8 cellular contexts compared by ENCODE assay signal in the genomic region with DNA sequence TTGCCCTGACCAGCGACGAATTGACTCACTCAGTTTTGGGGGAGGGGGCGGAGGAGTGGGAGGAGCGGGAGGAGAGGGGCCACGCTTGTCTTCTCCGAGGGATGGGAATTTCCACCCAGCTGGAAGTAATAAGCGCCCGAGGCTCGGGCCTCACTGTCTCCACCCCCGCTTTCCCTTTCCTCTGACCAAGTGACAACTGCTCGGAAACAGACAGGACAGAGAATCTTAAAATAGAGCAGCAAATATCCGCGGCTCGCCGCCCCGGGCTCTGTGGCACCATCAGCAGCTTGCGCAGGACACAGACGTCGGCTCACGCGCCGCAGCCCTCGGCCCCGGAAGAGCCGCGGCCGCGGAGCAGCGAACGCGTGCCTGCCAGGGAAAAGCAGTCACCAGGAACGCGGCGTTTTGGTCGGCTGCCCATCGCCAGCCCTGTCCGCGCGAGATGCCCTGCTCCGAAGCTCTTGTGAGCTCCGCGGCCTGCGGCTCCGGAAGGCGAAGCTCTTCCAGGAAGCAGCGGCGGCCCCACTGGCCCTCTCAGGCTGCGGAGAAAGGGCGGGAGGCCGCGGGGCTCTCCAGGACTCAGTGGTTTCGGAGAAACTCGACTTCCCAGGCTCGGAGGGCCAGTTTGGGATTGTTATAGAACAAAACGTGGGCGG. TPM values are rescaled to one million over a fixed set of nuclear protein-coding genes. Genes with fewer than 3 reads are reported as not detected.
A peak's percentile ranks its signal among the peaks of the same experiment; 100 is the strongest.
DNase-seq lines count a peak whose midpoint lies in the region; ATAC-seq and TF ChIP-seq lines count a peak whose summit lies in the region.

No MANE protein-coding gene starts in this region.

- peak overlapping the region; percentile 98 for H3K27ac ChIP-seq in HEK293 (ENCODE audit: extremely low read depth, low read depth, low read length)

- CTCF ChIA-PET in HEK293 (lab: Yijun Ruan, JAX): interaction anchor here (0.6 to 6.1 kb wide), 6 partner anchors 10 to 199 kb away, joined by 3 to 41 read pairs (median 6); no protein-coding TSS in a partner anchor

- no peaks in the 10 kb centered on the region for H3K9me3 ChIP-seq in HEK293 (ENCODE audit: control insufficient read depth, insufficient read depth, low read depth, low read length)

- POLR2A ChIA-PET in HEK293 (lab: Yijun Ruan, JAX): interaction anchor here (0.8 to 2.5 kb wide), 5 partner anchors 9 to 226 kb away, joined by 3 to 11 read pairs (median 6); partner anchors contain the start of gene RGS16

- no peaks in the 10 kb centered on the region for H3K27me3 ChIP-seq in kidney epithelial cell (ENCODE audit: control insufficient read depth, insufficient read depth, low read length)

- peak; percentile 89 for DNase-seq in GM03348 (ENCODE audit: low spot score)
- DNase-seq in NCI-H146 (lab: John Stamatoyannopoulos, UW): peak; percentile 89
- peak; percentile 71 for DNase-seq in cerebellum (ENCODE audit: low spot score)
- peak; percentile 43 for DNase-seq in kidney epithelial cell (ENCODE audit: low read depth)
- peak; percentile 73 for DNase-seq in stimulated activated CD4-positive, alpha-beta T cell treated with anti-CD3 and anti-CD28 coated beads, Interleukin-15, amount 100 ng/mL, for 24 hours

- TF ChIP-seq CTCF in HEK293 (tag by site-specific recombination; IDR thresholded peaks at IDR 0.05) (no peak), WI38 (IDR thresholded peaks at IDR 0.05; ENCODE audit: low read depth, low read length) (no peak), kidney epithelial cell (IDR thresholded peaks at IDR 0.05; ENCODE audit: insufficient read depth, low read length, poor library complexity, severe bottlenecking) (no peak)

- ATAC-seq in HG02938 (IDR thresholded peaks at IDR 0.05; ENCODE audit: unreplicated experiment): no peak

- H3K4me3 ChIP-seq in HEK293 (ENCODE audit: low read depth, low read length) (peak overlapping the region; percentile 43), WI38 (ENCODE audit: low read depth, low read length) (peak overlapping the region; percentile 56), kidney epithelial cell (ENCODE audit: low read depth, low read length) (peak overlapping the region; percentile 30)

- H3K36me3 ChIP-seq in HEK293 (ENCODE audit: control insufficient read depth in 2 of 2, insufficient read depth in 1 of 2, low read length in 2 of 2): no peaks in the 10 kb centered on the region
- H3K36me3 ChIP-seq in kidney epithelial cell (ENCODE audit: control insufficient read depth, insufficient read depth, low read length): no peaks in the 10 kb centered on the region

- peaks cover 34% of the 10 kb centered on the region for H3K4me1 ChIP-seq in HEK293 (ENCODE audit: control insufficient read depth, insufficient read depth, low read length)

TF ChIP-seq in HEK293, 187 proteins besides CTCF, POLR2A, EP300 and RAD21 (continues in another document):
- TF ChIP-seq GLIS2 (tag by site-specific recombination; IDR thresholded peaks at IDR 0.05): no peak
- TF ChIP-seq, protein P1, sequence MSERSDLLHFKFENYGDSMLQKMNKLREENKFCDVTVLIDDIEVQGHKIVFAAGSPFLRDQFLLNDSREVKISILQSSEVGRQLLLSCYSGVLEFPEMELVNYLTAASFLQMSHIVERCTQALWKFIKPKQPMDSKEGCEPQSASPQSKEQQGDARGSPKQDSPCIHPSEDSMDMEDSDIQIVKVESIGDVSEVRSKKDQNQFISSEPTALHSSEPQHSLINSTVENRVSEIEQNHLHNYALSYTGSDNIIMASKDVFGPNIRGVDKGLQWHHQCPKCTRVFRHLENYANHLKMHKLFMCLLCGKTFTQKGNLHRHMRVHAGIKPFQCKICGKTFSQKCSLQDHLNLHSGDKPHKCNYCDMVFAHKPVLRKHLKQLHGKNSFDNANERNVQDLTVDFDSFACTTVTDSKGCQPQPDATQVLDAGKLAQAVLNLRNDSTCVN (tag by site-specific recombination; optimal IDR thresholded peaks at IDR 0.05): peak; percentile 96
- TF ChIP-seq, protein P2, sequence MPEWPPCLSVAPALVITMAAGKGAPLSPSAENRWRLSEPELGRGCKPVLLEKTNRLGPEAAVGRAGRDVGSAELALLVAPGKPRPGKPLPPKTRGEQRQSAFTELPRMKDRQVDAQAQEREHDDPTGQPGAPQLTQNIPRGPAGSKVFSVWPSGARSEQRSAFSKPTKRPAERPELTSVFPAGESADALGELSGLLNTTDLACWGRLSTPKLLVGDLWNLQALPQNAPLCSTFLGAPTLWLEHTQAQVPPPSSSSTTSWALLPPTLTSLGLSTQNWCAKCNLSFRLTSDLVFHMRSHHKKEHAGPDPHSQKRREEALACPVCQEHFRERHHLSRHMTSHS (tag by site-specific recombination; IDR thresholded peaks at IDR 0.05): no peak
- TF ChIP-seq, protein P3, sequence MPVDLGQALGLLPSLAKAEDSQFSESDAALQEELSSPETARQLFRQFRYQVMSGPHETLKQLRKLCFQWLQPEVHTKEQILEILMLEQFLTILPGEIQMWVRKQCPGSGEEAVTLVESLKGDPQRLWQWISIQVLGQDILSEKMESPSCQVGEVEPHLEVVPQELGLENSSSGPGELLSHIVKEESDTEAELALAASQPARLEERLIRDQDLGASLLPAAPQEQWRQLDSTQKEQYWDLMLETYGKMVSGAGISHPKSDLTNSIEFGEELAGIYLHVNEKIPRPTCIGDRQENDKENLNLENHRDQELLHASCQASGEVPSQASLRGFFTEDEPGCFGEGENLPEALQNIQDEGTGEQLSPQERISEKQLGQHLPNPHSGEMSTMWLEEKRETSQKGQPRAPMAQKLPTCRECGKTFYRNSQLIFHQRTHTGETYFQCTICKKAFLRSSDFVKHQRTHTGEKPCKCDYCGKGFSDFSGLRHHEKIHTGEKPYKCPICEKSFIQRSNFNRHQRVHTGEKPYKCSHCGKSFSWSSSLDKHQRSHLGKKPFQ (tag by site-specific recombination; IDR thresholded peaks at IDR 0.05): no peak
- no peak for TF ChIP-seq ZNF121 (tag by site-specific recombination; IDR thresholded peaks at IDR 0.05)
- no peak for TF ChIP-seq ZNF639 (tag by site-specific recombination; IDR thresholded peaks at IDR 0.05)
- TF ChIP-seq OSR2 (tag by site-specific recombination; IDR thresholded peaks at IDR 0.05): no peak; the same call in 1 of the 2 replicates
- peak; percentile 65 for TF ChIP-seq ZNF394 (tag by site-specific recombination; IDR thresholded peaks at IDR 0.05; ENCODE audit: borderline replicate concordance)
- TF ChIP-seq, protein P4, sequence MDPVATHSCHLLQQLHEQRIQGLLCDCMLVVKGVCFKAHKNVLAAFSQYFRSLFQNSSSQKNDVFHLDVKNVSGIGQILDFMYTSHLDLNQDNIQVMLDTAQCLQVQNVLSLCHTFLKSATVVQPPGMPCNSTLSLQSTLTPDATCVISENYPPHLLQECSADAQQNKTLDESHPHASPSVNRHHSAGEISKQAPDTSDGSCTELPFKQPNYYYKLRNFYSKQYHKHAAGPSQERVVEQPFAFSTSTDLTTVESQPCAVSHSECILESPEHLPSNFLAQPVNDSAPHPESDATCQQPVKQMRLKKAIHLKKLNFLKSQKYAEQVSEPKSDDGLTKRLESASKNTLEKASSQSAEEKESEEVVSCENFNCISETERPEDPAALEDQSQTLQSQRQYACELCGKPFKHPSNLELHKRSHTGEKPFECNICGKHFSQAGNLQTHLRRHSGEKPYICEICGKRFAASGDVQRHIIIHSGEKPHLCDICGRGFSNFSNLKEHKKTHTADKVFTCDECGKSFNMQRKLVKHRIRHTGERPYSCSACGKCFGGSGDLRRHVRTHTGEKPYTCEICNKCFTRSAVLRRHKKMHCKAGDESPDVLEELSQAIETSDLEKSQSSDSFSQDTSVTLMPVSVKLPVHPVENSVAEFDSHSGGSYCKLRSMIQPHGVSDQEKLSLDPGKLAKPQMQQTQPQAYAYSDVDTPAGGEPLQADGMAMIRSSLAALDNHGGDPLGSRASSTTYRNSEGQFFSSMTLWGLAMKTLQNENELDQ (tag by site-specific recombination; IDR thresholded peaks at IDR 0.05; ENCODE audit: low read depth): no peak
- TF ChIP-seq, protein P5, sequence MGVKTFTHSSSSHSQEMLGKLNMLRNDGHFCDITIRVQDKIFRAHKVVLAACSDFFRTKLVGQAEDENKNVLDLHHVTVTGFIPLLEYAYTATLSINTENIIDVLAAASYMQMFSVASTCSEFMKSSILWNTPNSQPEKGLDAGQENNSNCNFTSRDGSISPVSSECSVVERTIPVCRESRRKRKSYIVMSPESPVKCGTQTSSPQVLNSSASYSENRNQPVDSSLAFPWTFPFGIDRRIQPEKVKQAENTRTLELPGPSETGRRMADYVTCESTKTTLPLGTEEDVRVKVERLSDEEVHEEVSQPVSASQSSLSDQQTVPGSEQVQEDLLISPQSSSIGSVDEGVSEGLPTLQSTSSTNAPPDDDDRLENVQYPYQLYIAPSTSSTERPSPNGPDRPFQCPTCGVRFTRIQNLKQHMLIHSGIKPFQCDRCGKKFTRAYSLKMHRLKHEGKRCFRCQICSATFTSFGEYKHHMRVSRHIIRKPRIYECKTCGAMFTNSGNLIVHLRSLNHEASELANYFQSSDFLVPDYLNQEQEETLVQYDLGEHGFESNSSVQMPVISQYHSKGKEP (tag by site-specific recombination; IDR thresholded peaks at IDR 0.05): peak; percentile 33; the same call in 1 of the 2 replicates

RNA-seq across cellular contexts. Expression of gene RGS16, which starts 10.7 kb away (rescaled TPM):
- total RNA-seq in cerebellum: 6.6 TPM
- 2.3 and 2.9 TPM in 2 replicates for total RNA-seq in kidney epithelial cell

RNA-seq across cellular contexts. Expression of gene RNASEL, which starts 25.9 kb away (rescaled TPM):
- 4.5 TPM for total RNA-seq in cerebellum
- total RNA-seq in kidney epithelial cell: 5.7 and 5.8 TPM in 2 replicates
